18 cellular contexts compared by ENCODE assay signal in the genomic region with DNA sequence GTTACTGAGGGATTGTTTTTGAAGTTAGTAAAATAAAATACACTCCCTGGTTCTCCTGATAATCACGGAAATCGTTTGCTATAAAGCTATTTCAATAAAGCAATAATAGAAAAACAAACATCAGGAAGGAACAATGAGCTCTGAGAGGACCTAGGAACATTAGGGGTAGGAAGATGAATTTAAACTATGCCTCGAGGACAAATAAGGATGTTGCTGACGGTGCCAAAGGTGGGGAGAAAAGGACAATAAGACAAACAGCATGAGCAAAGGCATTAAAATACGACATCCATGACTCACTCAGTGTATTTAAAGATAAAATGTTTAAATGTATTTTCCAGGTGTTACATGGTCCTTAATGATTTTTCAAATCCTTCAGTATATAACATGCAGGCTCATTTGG.
"Had no signal": no experiment of that assay in that cellular context is flagged by ENCODE, and none has a peak within 500 bp of the region (broad histone marks: within the 10 kb centered on the region; RNA-seq: fewer than 3 reads in every experiment).

No MANE protein-coding gene starts in this region.

- H3K36me3 ChIP-seq: esophagus muscularis mucosa, gastroesophageal sphincter, left lung, lower lobe of right lung, pancreas, thyroid gland, upper lobe of left lung, uterus had no signal

- H3K4me1 ChIP-seq: esophagus muscularis mucosa, gastroesophageal sphincter, left lung, lower lobe of right lung, pancreas, thyroid gland, upper lobe of left lung, uterus had no signal

- H3K27me3 ChIP-seq: esophagus muscularis mucosa, left lung, pancreas, thyroid gland, upper lobe of left lung, uterus had no signal

- H3K27ac ChIP-seq: epithelial cell of prostate, esophagus muscularis mucosa, gastroesophageal sphincter, left lung, lower lobe of right lung, pancreas, thyroid gland, upper lobe of left lung, uterus had no signal

- H3K9me3 ChIP-seq: esophagus muscularis mucosa, gastroesophageal sphincter, lower lobe of right lung, pancreas, thyroid gland, upper lobe of left lung, uterus had no signal

- H3K4me3 ChIP-seq: esophagus muscularis mucosa, gastroesophageal sphincter, left lung, lower lobe of right lung, pancreas, thyroid gland, upper lobe of left lung, uterus had no signal

- DNase-seq: effector memory CD8-positive, alpha-beta T cell; glutamatergic neuron; islet precursor cell; left lung; lower lobe of right lung; naive B cell; occipital lobe; pancreas; right cardiac atrium; small intestine; stimulated activated CD4-positive, alpha-beta T cell treated with anti-CD3 and anti-CD28 coated beads, Interleukin-12 subunit alpha, Interleukin-12 subunit beta, amount 100 ng/mL, for 4 hours; stimulated activated naive CD4-positive, alpha-beta T cell; thyroid gland; upper lobe of left lung; uterus had no signal
